Comparison of ENCODE assay signal across 12 cellular contexts in genomic region chr14:63855272-63855671, GRCh38. TPM values are rescaled to one million over a fixed set of nuclear protein-coding genes. Genes with fewer than 3 reads are reported as not detected.
DNase-seq lines count a peak whose midpoint lies in the region; ATAC-seq and TF ChIP-seq lines count a peak whose summit lies in the region.
"Had no signal": no experiment of that assay in that cellular context is flagged by ENCODE, and none has a peak within 500 bp of the region (broad histone marks: within the 10 kb centered on the region; RNA-seq: fewer than 3 reads in every experiment).

No MANE protein-coding gene starts in this region.

- H3K27me3 ChIP-seq in CD8-positive, alpha-beta T cell (ENCODE audit: insufficient read depth, low read length), result no peaks in the 10 kb centered on the region
- H3K27me3 ChIP-seq in mucosa of rectum (ENCODE audit: control insufficient read depth in 2 of 2, insufficient read depth in 2 of 2, low read length in 2 of 2) (no peaks in the 10 kb centered on the region), dorsolateral prefrontal cortex (peaks cover 0 to 51% (median 12%) of the 10 kb centered on the region in 45 donors)

- intact Hi-C loops in CD8-positive, alpha-beta T cell (cut with DNase I, micrococcal nuclease), result loop anchor here in 1 of 2 experiments (10.0 kb wide), 2 partner anchors 310 to 1250 kb away; partner anchors contain the start of genes MAX and PPP2R5E
- intact Hi-C loops in dorsolateral prefrontal cortex (cut with DNase I), result no loop called here

- no peak overlapping the region for H3K4me3 ChIP-seq in CD8-positive, alpha-beta T cell (ENCODE audit: low read depth, low read length)
- peak overlapping the region; percentile 56; the same call in 1 of the 2 replicates for H3K4me3 ChIP-seq in GM08714 (ENCODE audit: low read length)
- H3K4me3 ChIP-seq in mucosa of rectum (ENCODE audit: low read length in 2 of 2), result peak overlapping the region in 1 of 2 donors; percentile 23
- no peak overlapping the region for H3K4me3 ChIP-seq in dorsolateral prefrontal cortex

- peaks cover 56% of the 10 kb centered on the region for H3K4me1 Mint-ChIP-seq in CD8-positive, alpha-beta T cell (ENCODE audit: low read depth)
- peaks cover 49% of the 10 kb centered on the region for H3K4me1 Mint-ChIP-seq in brain

- peak overlapping the region; percentile 28 to 38 for H3K9ac ChIP-seq in mucosa of rectum (ENCODE audit: low read depth in 1 of 2, low read length in 2 of 2)

- H3K27ac Mint-ChIP-seq in CD8-positive, alpha-beta T cell, result peak overlapping the region; percentile 61
- peak overlapping the region in 3 of 5 experiments; percentile 39 to 77 (median 69) for H3K27ac Mint-ChIP-seq in brain
- H3K27ac Mint-ChIP-seq: stimulated activated naive B cell treated with anti-CD40 and anti-IgM and Interleukin-4, amounts not matched to agents 10 μg/mL and 1 μg/mL and 100 μg/mL, for 72 hours had no signal

- no peaks in the 10 kb centered on the region for H3K9me3 ChIP-seq in CD8-positive, alpha-beta T cell (ENCODE audit: low read length)
- no peaks in the 10 kb centered on the region for H3K9me3 ChIP-seq in mucosa of rectum (ENCODE audit: control insufficient read depth in 2 of 2, low read length in 2 of 2)

- TF ChIP-seq CTCF in CD8-positive, alpha-beta T cell (IDR thresholded peaks at IDR 0.05), result no peak
- TF ChIP-seq CTCF in brain (conservative IDR thresholded peaks at IDR 0.05), result no peak
- TF ChIP-seq CTCF in dorsolateral prefrontal cortex (IDR thresholded peaks at IDR 0.05 in 54 of 56, conservative IDR thresholded peaks at IDR 0.05 in 2 of 56; ENCODE audit: low read depth in 1 of 56, partially characterized antibody in 56 of 56), result no peak

- H3K4me1 ChIP-seq in CD8-positive, alpha-beta T cell (ENCODE audit: insufficient read depth, low read length), result peaks cover 49% of the 10 kb centered on the region
- H3K4me1 ChIP-seq in mucosa of rectum (ENCODE audit: control insufficient read depth in 2 of 2, insufficient read depth in 2 of 2, low read length in 2 of 2), result peaks cover 12 to 17% of the 10 kb centered on the region in 2 donors

- POLR2A ChIA-PET in CD8-positive, alpha-beta T cell (lab: Charles Lee), result interaction anchor here (0.6 to 4.4 kb wide), 4 partner anchors 9 to 164 kb away, joined by 3 to 24 read pairs (median 4); no protein-coding TSS in a partner anchor

- H3K27ac ChIP-seq in CD8-positive, alpha-beta T cell (ENCODE audit: low read depth, low read length), result no peak overlapping the region
- H3K27ac ChIP-seq in mucosa of rectum (ENCODE audit: low read depth in 2 of 2, low read length in 2 of 2), result no peak overlapping the region
- no peak overlapping the region for H3K27ac ChIP-seq in dorsolateral prefrontal cortex

- H3K27me3 Mint-ChIP-seq in CD8-positive, alpha-beta T cell (ENCODE audit: low read depth), result no peaks in the 10 kb centered on the region
- H3K27me3 Mint-ChIP-seq in brain, result peaks cover 12% of the 10 kb centered on the region

- no peaks in the 10 kb centered on the region for H3K9me3 Mint-ChIP-seq in CD8-positive, alpha-beta T cell
- no peaks in the 10 kb centered on the region for H3K9me3 Mint-ChIP-seq in brain
- H3K9me3 Mint-ChIP-seq: naive B cell had no signal

- peaks cover 5% of the 10 kb centered on the region for H3K36me3 Mint-ChIP-seq in CD8-positive, alpha-beta T cell
- no peaks in the 10 kb centered on the region for H3K36me3 Mint-ChIP-seq in brain
- H3K36me3 Mint-ChIP-seq: naive B cell had no signal

- DNase-seq in CD8-positive, alpha-beta T cell, result no peak
- no peak for DNase-seq in stimulated activated CD4-positive, alpha-beta T cell treated with anti-CD3 and anti-CD28 coated beads, Interleukin-2, amount 100 ng/mL, for 48 hours
- DNase-seq in NOMO-1 (lab: John Stamatoyannopoulos, UW; ENCODE audit: unreplicated experiment in 2 of 2) (no peak), dorsolateral prefrontal cortex (no peak)
- no peak for DNase-seq in NK-92 treated with Interleukin-12 subunit alpha and Interleukin-12 subunit beta, amount 100 ng/mL, for 24 hours (lab: John Stamatoyannopoulos, UW)
- DNase-seq: activated CD4-positive, alpha-beta T cell treated with anti-CD3 and anti-CD28 coated beads, Interleukin-2, amount 50 U/mL, for 1 hour; naive B cell; NCI-H524; stimulated activated naive B cell treated with anti-CD40 and anti-IgM and Interleukin-4, amounts not matched to agents 10 μg/mL and 1 μg/mL and 100 μg/mL, for 72 hours had no signal

- CTCF ChIA-PET in CD8-positive, alpha-beta T cell (lab: Charles Lee), result interaction anchor here (0.9 to 3.9 kb wide), 3 partner anchors 12 to 47 kb away, joined by 3 to 24 read pairs (median 3); no protein-coding TSS in a partner anchor

- H3K36me3 ChIP-seq in CD8-positive, alpha-beta T cell (ENCODE audit: insufficient read depth, low read length), result no peaks in the 10 kb centered on the region
- H3K36me3 ChIP-seq in mucosa of rectum (ENCODE audit: control insufficient read depth in 2 of 2, insufficient read depth in 2 of 2, low read length in 2 of 2), result no peaks in the 10 kb centered on the region

- peak overlapping the region; percentile 49 for H3K4me3 Mint-ChIP-seq in CD8-positive, alpha-beta T cell
- peak overlapping the region; percentile 61 to 97 (median 82) for H3K4me3 Mint-ChIP-seq in brain
- H3K4me3 Mint-ChIP-seq: stimulated activated naive B cell treated with anti-CD40 and anti-IgM and Interleukin-4, amounts not matched to agents 10 μg/mL and 1 μg/mL and 100 μg/mL, for 72 hours had no signal

- no peak for ATAC-seq in CD8-positive, alpha-beta T cell
- ATAC-seq: stimulated activated naive B cell treated with anti-CD40 and anti-IgM and Interleukin-4, amounts not matched to agents 10 μg/mL and 1 μg/mL and 100 μg/mL, for 72 hours had no signal

RNA-seq across cellular contexts. Expression of gene SYNE2, which starts 2.5 kb away (rescaled TPM):
- 10 to 100 TPM; 93.4 to 94.2 TPM for total RNA-seq in CD8-positive, alpha-beta T cell
- polyA plus RNA-seq in brain (ENCODE audit: insufficient read depth, low read depth, low replicate concordance), result 61.2 TPM
- 10 to 100 TPM; 17.2 to 47.5 (median 29.1) TPM for total RNA-seq in dorsolateral prefrontal cortex
